ENCODE assay signal across 24 cellular contexts in the genomic region with DNA sequence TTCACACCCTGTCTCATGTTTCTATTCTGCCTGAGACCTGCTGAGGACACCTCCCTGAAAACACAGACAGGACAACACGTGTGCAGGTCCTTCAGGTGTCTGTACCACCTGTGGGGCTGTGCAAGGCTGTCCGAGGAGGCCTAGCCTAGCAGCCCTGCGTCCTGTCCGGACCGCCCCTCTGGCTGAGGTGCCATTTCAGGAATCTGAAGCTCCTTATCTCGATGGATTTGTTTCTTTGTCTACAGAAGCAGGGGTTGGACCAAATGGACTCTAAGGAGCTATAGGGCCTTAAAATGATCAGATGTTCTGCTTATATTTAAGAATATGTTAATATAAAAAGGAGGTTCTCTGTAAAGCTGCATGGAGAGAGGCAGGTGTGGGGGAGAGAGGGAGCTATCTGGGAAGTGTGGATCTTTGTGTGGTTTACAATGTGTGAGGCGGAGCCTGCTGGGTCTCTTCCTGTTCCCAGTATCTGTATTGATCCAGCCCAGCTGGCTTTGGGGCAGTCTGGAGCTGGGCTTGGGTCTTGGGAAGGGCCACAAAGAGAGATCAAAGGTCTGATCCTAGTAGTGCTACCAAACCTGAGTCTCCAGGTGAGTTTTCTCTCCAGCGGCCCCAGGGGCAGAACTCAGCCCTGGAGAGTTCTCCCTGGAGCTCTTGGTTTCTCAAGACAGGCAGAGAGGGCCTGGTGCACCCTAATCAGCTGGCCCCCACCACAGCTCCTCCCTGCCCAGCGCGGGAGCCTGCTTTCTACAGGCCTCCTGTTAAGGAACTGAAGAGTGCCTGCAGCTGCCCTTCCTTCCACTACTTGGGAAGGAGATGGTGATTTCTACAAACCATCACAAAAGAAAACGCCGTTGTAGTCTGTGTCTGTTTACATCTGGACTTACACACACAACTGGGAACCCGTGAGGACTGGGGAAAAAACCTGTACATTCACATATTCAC. TPM values are rescaled to one million over a fixed set of nuclear protein-coding genes. Genes with fewer than 3 reads are reported as not detected.
DNase-seq lines count a peak whose midpoint lies in the region; ATAC-seq, FAIRE-seq and TF ChIP-seq lines count a peak whose summit lies in the region.
"Had no signal": no experiment of that assay in that cellular context is flagged by ENCODE, and none has a peak within 500 bp of the region (broad histone marks: within the 10 kb centered on the region; RNA-seq: fewer than 3 reads in every experiment).

No MANE protein-coding gene starts in this region.

- no peaks in the 10 kb centered on the region for H3K36me3 Mint-ChIP-seq in endodermal cell (ENCODE audit: low read depth)
- H3K36me3 Mint-ChIP-seq in activated CD4-positive, alpha-beta T cell treated with anti-CD3 and anti-CD28 coated beads, Interleukin-2, amount 10 ng/mL, durations not matched to agents 7 days and 5 days (ENCODE audit: low read depth): peaks cover 3% of the 10 kb centered on the region

- FAIRE-seq in small intestine (lab: Jason Lieb, UNC): no peak
- FAIRE-seq: A204.1, endometrium had no signal

- CTCF ChIA-PET in SK-N-SH (lab: Yijun Ruan, JAX): interaction anchor here (1.6 to 1.8 kb wide), 3 partner anchors 211 to 326 kb away, joined by 3 to 7 read pairs (median 6); no protein-coding TSS in a partner anchor
- CTCF ChIA-PET in activated CD4-positive, alpha-beta T cell treated with anti-CD3 and anti-CD28 coated beads, Interleukin-2, amount 10 ng/mL, durations not matched to agents 7 days and 5 days (lab: Charles Lee): interaction anchor here (1.0 to 2.2 kb wide), 4 partner anchors 11 to 1219 kb away, joined by 3 to 5 read pairs (median 4); no protein-coding TSS in a partner anchor

- DNase-seq in SK-N-SH (peak; percentile 29), NCI-H510A treated with DMSO at 0.1 percent for 48 hours (lab: John Stamatoyannopoulos, UW) (peak; percentile 75), endodermal cell (peak; percentile 88), small intestine (peak; percentile 72), GOT3 (lab: John Stamatoyannopoulos, UW) (no peak)
- DNase-seq in activated CD4-positive, alpha-beta T cell treated with anti-CD3 and anti-CD28 coated beads, Interleukin-2, amount 10 ng/mL, durations not matched to agents 7 days and 5 days: no peak
- DNase-seq: activated CD4-positive, alpha-beta T cell treated with anti-CD3 and anti-CD28 coated beads, Interleukin-2, amount 50 U/mL, for 48 hours; activated effector memory CD4-positive, alpha-beta T cell treated with anti-CD3 and anti-CD28 coated beads, Interleukin-2, amount 50 U/mL, for 16 hours; BE2C; cortex of kidney; KBM-7; lower lobe of right lung; NCI-H1048; NCI-H524 treated with DMSO at 0.1 percent for 48 hours; SIG-M5; sigmoid colon had no signal

- WGBS in SK-N-SH (ENCODE audit: low lambda C conversion rate): 24% methylated on average over 13 of the region's 13 CpGs
- WGBS in endodermal cell (ENCODE audit: insufficient coverage in 1 of 2, insufficient read length in 1 of 2), 2 experiments: 23% methylated on average over 10 to 13 of the region's 13 CpGs
- 9 to 13% (median 11%) methylated on average over 13 of the region's 13 CpGs for WGBS in small intestine, 3 donors

- H3F3A ChIP-seq in SK-N-SH (replicated peaks; ENCODE audit: insufficient read depth): no peaks in the 10 kb centered on the region

- H3K4me1 Mint-ChIP-seq in endodermal cell: peaks cover 47% of the 10 kb centered on the region
- peaks cover 26% of the 10 kb centered on the region for H3K4me1 Mint-ChIP-seq in activated CD4-positive, alpha-beta T cell treated with anti-CD3 and anti-CD28 coated beads, Interleukin-2, amount 10 ng/mL, durations not matched to agents 7 days and 5 days

- no peak overlapping the region for H3K4me2 ChIP-seq in SK-N-SH

- TF ChIP-seq CTCF in SK-N-SH (IDR thresholded peaks at IDR 0.05) (no peak), endodermal cell (conservative IDR thresholded peaks at IDR 0.05) (no peak)

- peak overlapping the region; percentile 25 for H3K4me3 Mint-ChIP-seq in endodermal cell
- H3K4me3 Mint-ChIP-seq in activated CD4-positive, alpha-beta T cell treated with anti-CD3 and anti-CD28 coated beads, Interleukin-2, amount 10 ng/mL, durations not matched to agents 7 days and 5 days: no peak overlapping the region

- peaks cover 9% of the 10 kb centered on the region for H4K20me1 ChIP-seq in SK-N-SH (ENCODE audit: insufficient read depth)

- H3K9me3 ChIP-seq in SK-N-SH (no peaks in the 10 kb centered on the region), endodermal cell (ENCODE audit: control insufficient read depth, low read length) (no peaks in the 10 kb centered on the region), small intestine (ENCODE audit: control insufficient read depth, low read depth) (no peaks in the 10 kb centered on the region)
- H3K9me3 ChIP-seq: breast epithelium, lower lobe of right lung, sigmoid colon, suprapubic skin had no signal

- H3K4me1 ChIP-seq in SK-N-SH (ENCODE audit: control insufficient read depth in 1 of 2, insufficient read depth in 2 of 2, low read depth in 1 of 2, low read length in 1 of 2) (no peaks in the 10 kb centered on the region; a peak in 1 of 4 replicates), endodermal cell (ENCODE audit: control insufficient read depth, insufficient read depth, low read length) (peaks cover 23% of the 10 kb centered on the region), small intestine (ENCODE audit: control insufficient read depth in 2 of 2, insufficient read depth in 1 of 2, low read depth in 1 of 2, low read length in 1 of 2) (peaks cover 2% of the 10 kb centered on the region in 2 donors)
- H3K4me1 ChIP-seq: BE2C had no signal

- H3K27me3 ChIP-seq in SK-N-SH (ENCODE audit: insufficient read depth): peaks cover 96% of the 10 kb centered on the region
- peaks cover 88% of the 10 kb centered on the region for H3K27me3 ChIP-seq in endodermal cell (ENCODE audit: control insufficient read depth, insufficient read depth, low read length, poor library complexity, severe bottlenecking)
- H3K27me3 ChIP-seq in small intestine (ENCODE audit: control insufficient read depth in 2 of 2, insufficient read depth in 2 of 2, low read length in 2 of 2): peaks cover 0 to 58% of the 10 kb centered on the region in 2 donors

- no peaks in the 10 kb centered on the region for H3K9me2 ChIP-seq in SK-N-SH

- TF ChIP-seq RAD21 in SK-N-SH (IDR thresholded peaks at IDR 0.05; ENCODE audit: low read length): no peak

- peaks cover 86% of the 10 kb centered on the region for H3K27me3 Mint-ChIP-seq in endodermal cell (ENCODE audit: insufficient read depth)
- peaks cover 82% of the 10 kb centered on the region for H3K27me3 Mint-ChIP-seq in activated CD4-positive, alpha-beta T cell treated with anti-CD3 and anti-CD28 coated beads, Interleukin-2, amount 10 ng/mL, durations not matched to agents 7 days and 5 days

- H2AFZ ChIP-seq in SK-N-SH (ENCODE audit: low read depth): no peak overlapping the region

- H3K36me3 ChIP-seq in SK-N-SH (replicated peaks in 1 of 2; ENCODE audit: control insufficient read depth in 1 of 2, insufficient read depth in 2 of 2, low read length in 1 of 2) (no peaks in the 10 kb centered on the region), endodermal cell (ENCODE audit: control insufficient read depth, insufficient read depth, low read length) (no peaks in the 10 kb centered on the region), small intestine (ENCODE audit: control insufficient read depth in 2 of 2, insufficient read depth in 2 of 2, low read length in 2 of 2) (no peaks in the 10 kb centered on the region)
- H3K36me3 ChIP-seq: BE2C, breast epithelium, lower lobe of right lung, sigmoid colon, suprapubic skin had no signal

- H3K9me3 Mint-ChIP-seq in endodermal cell: no peaks in the 10 kb centered on the region
- H3K9me3 Mint-ChIP-seq in activated CD4-positive, alpha-beta T cell treated with anti-CD3 and anti-CD28 coated beads, Interleukin-2, amount 10 ng/mL, durations not matched to agents 7 days and 5 days: no peaks in the 10 kb centered on the region

- H3K27ac Mint-ChIP-seq in endodermal cell: no peak overlapping the region
- no peak overlapping the region for H3K27ac Mint-ChIP-seq in activated CD4-positive, alpha-beta T cell treated with anti-CD3 and anti-CD28 coated beads, Interleukin-2, amount 10 ng/mL, durations not matched to agents 7 days and 5 days

- ATAC-seq in SK-N-SH treated with all-trans-retinoic acid at 6 μM for 48 hours: no peak
- ATAC-seq in GM18867 (IDR thresholded peaks at IDR 0.05; ENCODE audit: unreplicated experiment): no peak
- ATAC-seq: lower lobe of right lung had no signal

- no peaks in the 10 kb centered on the region for H3K79me2 ChIP-seq in SK-N-SH (ENCODE audit: insufficient read depth)

- H3K4me3 ChIP-seq in SK-N-SH (ENCODE audit: low read depth in 2 of 2, low read length in 1 of 2): no peak overlapping the region
- H3K4me3 ChIP-seq in endodermal cell (ENCODE audit: low read length): peak overlapping the region; percentile 58
- no peak overlapping the region for H3K4me3 ChIP-seq in small intestine (ENCODE audit: low read depth in 1 of 2, low read length in 2 of 2)
- H3K4me3 ChIP-seq: breast epithelium, lower lobe of right lung, sigmoid colon, suprapubic skin had no signal

- no peak overlapping the region for H3K9ac ChIP-seq in SK-N-SH
- no peak overlapping the region for H3K9ac ChIP-seq in endodermal cell (ENCODE audit: extremely low read depth, low read length, poor library complexity, severe bottlenecking)

- POLR2A ChIA-PET in SK-N-SH (lab: Yijun Ruan, JAX): no interaction called here
- POLR2A ChIA-PET in activated CD4-positive, alpha-beta T cell treated with anti-CD3 and anti-CD28 coated beads, Interleukin-2, amount 10 ng/mL, durations not matched to agents 7 days and 5 days (lab: Charles Lee): no interaction called here

- H3K27ac ChIP-seq in SK-N-SH (ENCODE audit: low read depth in 2 of 2, low read length in 1 of 2) (no peak overlapping the region), endodermal cell (ENCODE audit: low read depth, low read length) (no peak overlapping the region), small intestine (ENCODE audit: low read depth in 1 of 2, low read length in 1 of 2) (no peak overlapping the region)
- H3K27ac ChIP-seq: breast epithelium, lower lobe of right lung, sigmoid colon, suprapubic skin had no signal

- no peak for TF ChIP-seq EP300 in SK-N-SH (IDR thresholded peaks at IDR 0.05; ENCODE audit: borderline replicate concordance in 1 of 2, low read depth in 1 of 2, low read length in 1 of 2)

TF ChIP-seq in SK-N-SH treated with all-trans-retinoic acid at 6 μM for 48 hours, 23 proteins besides CTCF, POLR2A, EP300 and RAD21 (continues in another document):
- TF ChIP-seq ZFP3 (CRISPR knock-in tag; IDR thresholded peaks at IDR 0.05) (no peak), BACH2 (CRISPR knock-in tag; IDR thresholded peaks at IDR 0.05; ENCODE audit: borderline replicate concordance) (no peak), RARB (CRISPR knock-in tag; IDR thresholded peaks at IDR 0.05) (no peak), GLIS3 (CRISPR knock-in tag; IDR thresholded peaks at IDR 0.05) (no peak)

RNA-seq across cellular contexts. Expression of a gene that starts 3.4 kb away (rescaled TPM):
- polyA plus RNA-seq in SK-N-SH (2012; rRNA removed) (not detected in 2 replicates), small intestine (10 to 100 TPM in 1 of 3 donors, 1 to 10 TPM in 2; 3.5 to 10.7 (median 7.6) TPM)
- polyA plus RNA-seq in SK-N-SH (2012; cell fraction: cytosol; rRNA removed): not detected in 2 replicates
- not detected in 2 replicates for polyA plus RNA-seq in SK-N-SH (2012; cell fraction: nucleus; rRNA removed)
- total RNA-seq in endodermal cell: 10 to 100 TPM; 14.5 to 18.7 TPM
- 1.7 TPM for polyA plus RNA-seq in endodermal cell (2013, experiment 1 of 2)
- polyA plus RNA-seq in endodermal cell (2013, experiment 2 of 2): 2.1 TPM
- not detected for total RNA-seq in activated CD4-positive, alpha-beta T cell treated with anti-CD3 and anti-CD28 coated beads, Interleukin-2, amount 10 ng/mL, durations not matched to agents 7 days and 5 days
- total RNA-seq: fibroblast of lung, osteocyte, sigmoid colon had no signal
- polyA plus RNA-seq: fibroblast of lung had no signal

Comparison
In these comparisons a context has a peak if more than half of its experiments do, and no peak if none do; other contexts are left out.
1. DNase-seq: peak in SK-N-SH (single experiment), NCI-H510A treated with DMSO at 0.1 percent for 48 hours (single experiment), endodermal cell (single experiment) and small intestine (single experiment); none in activated CD4-positive, alpha-beta T cell treated with anti-CD3 and anti-CD28 coated beads, Interleukin-2, amount 10 ng/mL, durations not matched to agents 7 days and 5 days (single experiment) and GOT3 (single experiment).
2. RNA of a gene that starts 3.4 kb away (total RNA-seq): 14.5 to 18.7 TPM in endodermal cell; not detected in activated CD4-positive, alpha-beta T cell treated with anti-CD3 and anti-CD28 coated beads, Interleukin-2, amount 10 ng/mL, durations not matched to agents 7 days and 5 days; every median in the first group is over 10 times any median in the second.